ENCODE assay signal across 1 cellular context in genomic region chr20:58621906-58622548, GRCh38.
TF ChIP-seq lines count a peak whose summit lies in the region.

No MANE protein-coding gene starts in this region.

TF ChIP-seq in HCT116, 20 proteins besides CTCF, POLR2A, EP300 and RAD21 (continued from another document):
- TF ChIP-seq SRF (IDR thresholded peaks at IDR 0.05; ENCODE audit: low read depth) = no peak
- TF ChIP-seq, protein P1, sequence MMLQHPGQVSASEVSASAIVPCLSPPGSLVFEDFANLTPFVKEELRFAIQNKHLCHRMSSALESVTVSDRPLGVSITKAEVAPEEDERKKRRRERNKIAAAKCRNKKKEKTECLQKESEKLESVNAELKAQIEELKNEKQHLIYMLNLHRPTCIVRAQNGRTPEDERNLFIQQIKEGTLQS (IDR thresholded peaks at IDR 0.05) = no peak
- TF ChIP-seq REST (IDR thresholded peaks at IDR 0.05; ENCODE audit: low read depth) = no peak
